In genomic region chr4:25937801-25938200, GRCh38 we compare ENCODE assay signal across 14 cellular contexts. TPM values are rescaled to one million over a fixed set of nuclear protein-coding genes. Genes with fewer than 3 reads are reported as not detected.
DNase-seq lines count a peak whose midpoint lies in the region; ATAC-seq and TF ChIP-seq lines count a peak whose summit lies in the region.
"Had no signal": no experiment of that assay in that cellular context is flagged by ENCODE, and none has a peak within 500 bp of the region (broad histone marks: within the 10 kb centered on the region; RNA-seq: fewer than 3 reads in every experiment).

No MANE protein-coding gene starts in this region.

- H3K9me2 ChIP-seq in hepatocyte (replicated peaks; ENCODE audit: insufficient read depth): no peaks in the 10 kb centered on the region

- H3K27me3 Mint-ChIP-seq in activated CD8-positive, alpha-beta T cell treated with anti-CD3 and anti-CD28 coated beads, Interleukin-2, amount 10 ng/mL, durations not matched to agents 7 days and 5 days (ENCODE audit: low read depth): peaks cover 6% of the 10 kb centered on the region

- H4K20me1 ChIP-seq in hepatocyte (ENCODE audit: insufficient read depth, poor library complexity, severe bottlenecking): no peaks in the 10 kb centered on the region

- no peaks in the 10 kb centered on the region for H3K36me3 Mint-ChIP-seq in activated CD8-positive, alpha-beta T cell treated with anti-CD3 and anti-CD28 coated beads, Interleukin-2, amount 10 ng/mL, durations not matched to agents 7 days and 5 days (ENCODE audit: low read depth)

- peak overlapping the region; percentile 23 for H3K4me3 Mint-ChIP-seq in activated CD8-positive, alpha-beta T cell treated with anti-CD3 and anti-CD28 coated beads, Interleukin-2, amount 10 ng/mL, durations not matched to agents 7 days and 5 days

- ATAC-seq in GM19438 (IDR thresholded peaks at IDR 0.05; ENCODE audit: low read depth, unreplicated experiment): peak; percentile 17
- ATAC-seq in activated CD8-positive, alpha-beta T cell treated with anti-CD3 and anti-CD28 coated beads, Interleukin-2, amount 10 ng/mL, durations not matched to agents 7 days and 5 days: no peak
- no peak for ATAC-seq in HG02759 (IDR thresholded peaks at IDR 0.05; ENCODE audit: unreplicated experiment)
- ATAC-seq in GM18907 (IDR thresholded peaks at IDR 0.05; ENCODE audit: unreplicated experiment): no peak
- no peak for ATAC-seq in HG03135 (IDR thresholded peaks at IDR 0.05; ENCODE audit: unreplicated experiment)
- ATAC-seq: left lobe of liver, psoas muscle had no signal

- peaks cover 15% of the 10 kb centered on the region for H3K4me1 Mint-ChIP-seq in activated CD8-positive, alpha-beta T cell treated with anti-CD3 and anti-CD28 coated beads, Interleukin-2, amount 10 ng/mL, durations not matched to agents 7 days and 5 days (ENCODE audit: low read depth)

- peak overlapping the region; percentile 2 for H2AFZ ChIP-seq in hepatocyte

- H3K9me3 Mint-ChIP-seq in activated CD8-positive, alpha-beta T cell treated with anti-CD3 and anti-CD28 coated beads, Interleukin-2, amount 10 ng/mL, durations not matched to agents 7 days and 5 days (ENCODE audit: insufficient read depth): no peaks in the 10 kb centered on the region

- no peaks in the 10 kb centered on the region for H3K36me3 ChIP-seq in hepatocyte (replicated peaks; ENCODE audit: insufficient read depth, low read depth)
- H3K36me3 ChIP-seq: gastrocnemius medialis, thoracic aorta had no signal

- peak overlapping the region; percentile 56 for H3K27ac Mint-ChIP-seq in activated CD8-positive, alpha-beta T cell treated with anti-CD3 and anti-CD28 coated beads, Interleukin-2, amount 10 ng/mL, durations not matched to agents 7 days and 5 days

- H3K79me2 ChIP-seq in hepatocyte: no peaks in the 10 kb centered on the region

- no peak overlapping the region for H3K4me3 ChIP-seq in hepatocyte
- H3K4me3 ChIP-seq: gastrocnemius medialis, psoas muscle, thoracic aorta had no signal

- H3K27me3 ChIP-seq in hepatocyte: no peaks in the 10 kb centered on the region
- H3K27me3 ChIP-seq: gastrocnemius medialis had no signal

- peak overlapping the region; percentile 38 for H3K27ac ChIP-seq in hepatocyte
- H3K27ac ChIP-seq: psoas muscle, thoracic aorta had no signal

- DNase-seq in AG09319 (ENCODE audit: extremely low read depth, low read depth) (peak; percentile 45), hepatocyte (ENCODE audit: low spot score) (no peak), NCI-H1417 treated with DMSO at 0.1 percent for 48 hours (lab: John Stamatoyannopoulos, UW) (no peak)
- no peak for DNase-seq in activated CD8-positive, alpha-beta T cell treated with anti-CD3 and anti-CD28 coated beads, Interleukin-2, amount 10 ng/mL, durations not matched to agents 7 days and 5 days
- DNase-seq: cerebellar nuclear complex, gastrocnemius medialis, NCI-H1417, psoas muscle had no signal

- no peak for TF ChIP-seq CTCF in AG09319 (IDR thresholded peaks at IDR 0.05; ENCODE audit: low read depth, low read length)
- TF ChIP-seq CTCF in hepatocyte (IDR thresholded peaks at IDR 0.05; ENCODE audit: poor library complexity): no peak

- H3K4me1 ChIP-seq in hepatocyte (ENCODE audit: insufficient read depth): peaks cover 19% of the 10 kb centered on the region
- H3K4me1 ChIP-seq: psoas muscle had no signal

- H3K4me2 ChIP-seq in hepatocyte: peak overlapping the region; percentile 58

- CTCF ChIA-PET in activated CD8-positive, alpha-beta T cell treated with anti-CD3 and anti-CD28 coated beads, Interleukin-2, amount 10 ng/mL, durations not matched to agents 7 days and 5 days (lab: Charles Lee): interaction anchor here (0.5 to 1.1 kb wide), 2 partner anchors 646 to 783 kb away, joined by 3 read pairs; no protein-coding TSS in a partner anchor

- POLR2A ChIA-PET in activated CD8-positive, alpha-beta T cell treated with anti-CD3 and anti-CD28 coated beads, Interleukin-2, amount 10 ng/mL, durations not matched to agents 7 days and 5 days (lab: Charles Lee): no interaction called here

- no peaks in the 10 kb centered on the region for H3K9me3 ChIP-seq in hepatocyte (ENCODE audit: low read depth)
- H3K9me3 ChIP-seq: gastrocnemius medialis, psoas muscle, thoracic aorta had no signal

- WGBS in hepatocyte (ENCODE audit: low lambda C conversion rate, missing lambda C conversion rate): 27% methylated on average over 1 of the region's 1 CpG

RNA-seq across cellular contexts. Expression of gene SMIM20, which starts 23.8 kb away (rescaled TPM):
- 10 to 100 TPM; 11.1 to 13.9 TPM for total RNA-seq in activated CD8-positive, alpha-beta T cell treated with anti-CD3 and anti-CD28 coated beads, Interleukin-2, amount 10 ng/mL, durations not matched to agents 7 days and 5 days
- total RNA-seq in hepatocyte: 54.5 and 60.0 TPM in 2 replicates
- polyA plus RNA-seq in hepatocyte: 40.8 and 55.8 TPM in 2 replicates
